1 cellular context compared by ENCODE assay signal in the genomic region with DNA sequence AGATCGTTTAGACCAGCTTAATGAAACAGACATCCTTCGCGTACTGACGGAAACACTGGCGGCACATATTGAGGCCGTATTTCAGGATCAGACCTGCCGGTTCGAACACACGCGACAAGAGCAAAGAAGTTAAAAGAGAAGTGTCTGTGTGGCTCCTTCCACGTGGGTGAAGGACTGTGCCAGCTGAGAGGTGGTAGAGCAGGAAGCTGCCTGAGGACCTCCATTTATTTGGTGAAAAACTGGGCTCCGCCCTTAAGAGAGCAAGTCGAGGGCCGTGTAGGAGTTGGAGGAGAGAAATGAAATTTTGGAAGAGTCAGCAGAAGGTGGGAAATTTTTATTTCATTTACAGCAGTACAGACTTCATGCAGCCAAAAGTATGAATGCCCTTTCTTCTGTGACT.
TF ChIP-seq lines count a peak whose summit lies in the region.

No MANE protein-coding gene starts in this region.

TF ChIP-seq in IMR-90, 13 proteins besides CTCF, POLR2A, EP300 and RAD21 (continued from another document):
- TF ChIP-seq RFX5 (IDR thresholded peaks at IDR 0.05; ENCODE audit: low read depth, low read length): no peak
- TF ChIP-seq, protein P1, sequence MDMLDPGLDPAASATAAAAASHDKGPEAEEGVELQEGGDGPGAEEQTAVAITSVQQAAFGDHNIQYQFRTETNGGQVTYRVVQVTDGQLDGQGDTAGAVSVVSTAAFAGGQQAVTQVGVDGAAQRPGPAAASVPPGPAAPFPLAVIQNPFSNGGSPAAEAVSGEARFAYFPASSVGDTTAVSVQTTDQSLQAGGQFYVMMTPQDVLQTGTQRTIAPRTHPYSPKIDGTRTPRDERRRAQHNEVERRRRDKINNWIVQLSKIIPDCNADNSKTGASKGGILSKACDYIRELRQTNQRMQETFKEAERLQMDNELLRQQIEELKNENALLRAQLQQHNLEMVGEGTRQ (IDR thresholded peaks at IDR 0.05; ENCODE audit: low read depth, low read length): no peak
TF ChIP-seq in IMR-90: peak in this region for 0.
